In genomic region chr3:5332270-5332956, GRCh38 we compare ENCODE assay signal across 1 cellular context.
TF ChIP-seq lines count a peak whose summit lies in the region.

No MANE protein-coding gene starts in this region.

TF ChIP-seq in A549, 52 proteins besides CTCF, POLR2A, EP300 and RAD21 (continued from another document):
- TF ChIP-seq BHLHE40 (IDR thresholded peaks at IDR 0.05; ENCODE audit: low read depth, low read length) (no peak), RCOR1 (IDR thresholded peaks at IDR 0.05; ENCODE audit: low read depth, low read length) (no peak), HOXB5 (CRISPR knock-in tag; IDR thresholded peaks at IDR 0.05) (no peak), FOSB (CRISPR knock-in tag; IDR thresholded peaks at IDR 0.05) (no peak), HOXB13 (CRISPR knock-in tag; IDR thresholded peaks at IDR 0.05; ENCODE audit: low read depth) (no peak), HDAC2 (IDR thresholded peaks at IDR 0.05) (no peak), CBX2 (IDR thresholded peaks at IDR 0.05; ENCODE audit: borderline replicate concordance, low read depth) (no peak), SMC3 (IDR thresholded peaks at IDR 0.05) (no peak), CEBPB (IDR thresholded peaks at IDR 0.05) (no peak), CBX8 (IDR thresholded peaks at IDR 0.05) (no peak), CHD2 (IDR thresholded peaks at IDR 0.05; ENCODE audit: low read length, partially characterized antibody) (no peak), FOSL2 (IDR thresholded peaks at IDR 0.05) (no peak), FOSL2 (CRISPR knock-in tag; IDR thresholded peaks at IDR 0.05) (no peak)
